Comparison of ENCODE assay signal across 1 cellular context in the genomic region with DNA sequence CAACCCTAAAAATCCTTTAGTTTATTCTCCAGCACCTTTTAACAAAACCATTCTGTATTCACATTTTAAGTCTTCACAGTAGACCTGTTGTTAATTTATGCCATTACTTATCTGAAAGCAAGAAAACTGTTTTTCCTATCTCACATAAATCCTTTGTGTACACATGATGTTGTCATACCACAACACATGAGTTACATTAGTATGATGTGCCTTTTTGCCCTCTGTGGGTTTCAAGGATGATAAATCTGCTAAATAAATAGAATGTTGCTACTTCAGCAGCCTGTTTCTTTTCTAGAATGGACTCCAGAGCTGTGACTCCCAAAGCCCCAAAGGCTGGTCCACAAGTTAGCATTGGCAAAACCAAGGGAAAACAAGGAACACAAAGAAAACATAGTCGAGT.
TF ChIP-seq lines count a peak whose summit lies in the region.

No MANE protein-coding gene starts in this region.

TF ChIP-seq in HEK293, 187 proteins besides CTCF, POLR2A, EP300 and RAD21 (continued from another document):
- TF ChIP-seq, protein P1, sequence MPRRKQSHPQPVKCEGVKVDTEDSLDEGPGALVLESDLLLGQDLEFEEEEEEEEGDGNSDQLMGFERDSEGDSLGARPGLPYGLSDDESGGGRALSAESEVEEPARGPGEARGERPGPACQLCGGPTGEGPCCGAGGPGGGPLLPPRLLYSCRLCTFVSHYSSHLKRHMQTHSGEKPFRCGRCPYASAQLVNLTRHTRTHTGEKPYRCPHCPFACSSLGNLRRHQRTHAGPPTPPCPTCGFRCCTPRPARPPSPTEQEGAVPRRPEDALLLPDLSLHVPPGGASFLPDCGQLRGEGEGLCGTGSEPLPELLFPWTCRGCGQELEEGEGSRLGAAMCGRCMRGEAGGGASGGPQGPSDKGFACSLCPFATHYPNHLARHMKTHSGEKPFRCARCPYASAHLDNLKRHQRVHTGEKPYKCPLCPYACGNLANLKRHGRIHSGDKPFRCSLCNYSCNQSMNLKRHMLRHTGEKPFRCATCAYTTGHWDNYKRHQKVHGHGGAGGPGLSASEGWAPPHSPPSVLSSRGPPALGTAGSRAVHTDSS (tag by site-specific recombination; IDR thresholded peaks at IDR 0.05) = peak; percentile 33; the same call in 1 of the 2 replicates
- TF ChIP-seq ZSCAN30 (tag by site-specific recombination; IDR thresholded peaks at IDR 0.05) (peak; percentile 41; the same call in 1 of the 2 replicates), ZBTB21 (tag by site-specific recombination; IDR thresholded peaks at IDR 0.05) (0 out of 2 replicates have a peak, but pooled peaks have one; percentile 46), FEZF1 (tag by site-specific recombination; IDR thresholded peaks at IDR 0.05) (peak; percentile 98), IKZF3 (tag by site-specific recombination; IDR thresholded peaks at IDR 0.05) (peak; percentile 59; the same call in 1 of the 2 replicates), ZNF660 (tag by site-specific recombination; IDR thresholded peaks at IDR 0.05) (0 out of 2 replicates have a peak, but pooled peaks have one; percentile 9), MZF1 (tag by site-specific recombination; IDR thresholded peaks at IDR 0.05; ENCODE audit: borderline replicate concordance) (peak; percentile 23; the same call in 1 of the 2 replicates), ZBTB10 (tag by site-specific recombination; IDR thresholded peaks at IDR 0.05) (no peak), ZBTB1 (tag by site-specific recombination; IDR thresholded peaks at IDR 0.05) (no peak), ELK4 (IDR thresholded peaks at IDR 0.05; ENCODE audit: borderline replicate concordance, low read depth, low read length) (no peak), ZBTB6 (tag by site-specific recombination; IDR thresholded peaks at IDR 0.05) (peak; percentile 70; the same call in 1 of the 2 replicates), PATZ1 (tag by site-specific recombination; IDR thresholded peaks at IDR 0.05) (0 out of 2 replicates have a peak, but pooled peaks have one; percentile 20), ZNF292 (tag by site-specific recombination; IDR thresholded peaks at IDR 0.05; ENCODE audit: borderline replicate concordance, low read depth) (no peak), ZNF2 (tag by site-specific recombination; IDR thresholded peaks at IDR 0.05) (no peak), OSR2 (tag by site-specific recombination; IDR thresholded peaks at IDR 0.05) (peak; percentile 94), ZBTB17 (tag by site-specific recombination; IDR thresholded peaks at IDR 0.05) (peak; percentile 73), SETDB1 (IDR thresholded peaks at IDR 0.05; ENCODE audit: insufficient read length, low read length) (no peak), ZNF629 (tag by site-specific recombination; IDR thresholded peaks at IDR 0.05) (peak; percentile 46; the same call in 1 of the 2 replicates), ZNF558 (tag by site-specific recombination; IDR thresholded peaks at IDR 0.05) (0 out of 2 replicates have a peak, but pooled peaks have one; percentile 16), ZNF121 (tag by site-specific recombination; IDR thresholded peaks at IDR 0.05) (no peak), ZBTB7A (tag by site-specific recombination; IDR thresholded peaks at IDR 0.05; ENCODE audit: low read depth) (no peak), ZEB2 (tag by site-specific recombination; IDR thresholded peaks at IDR 0.05) (peak; percentile 84), ZNF398 (tag by site-specific recombination; IDR thresholded peaks at IDR 0.05) (0 out of 2 replicates have a peak, but pooled peaks have one; percentile 19), ZNF701 (tag by site-specific recombination; IDR thresholded peaks at IDR 0.05) (no peak), SCRT2 (tag by site-specific recombination; IDR thresholded peaks at IDR 0.05) (peak; percentile 81), ZNF354C (tag by site-specific recombination; IDR thresholded peaks at IDR 0.05; ENCODE audit: borderline replicate concordance, low read depth) (no peak), GLI2 (tag by site-specific recombination; IDR thresholded peaks at IDR 0.05; ENCODE audit: borderline replicate concordance, low read depth) (0 out of 2 replicates have a peak, but pooled peaks have one; percentile 37)
- TF ChIP-seq, protein P2, sequence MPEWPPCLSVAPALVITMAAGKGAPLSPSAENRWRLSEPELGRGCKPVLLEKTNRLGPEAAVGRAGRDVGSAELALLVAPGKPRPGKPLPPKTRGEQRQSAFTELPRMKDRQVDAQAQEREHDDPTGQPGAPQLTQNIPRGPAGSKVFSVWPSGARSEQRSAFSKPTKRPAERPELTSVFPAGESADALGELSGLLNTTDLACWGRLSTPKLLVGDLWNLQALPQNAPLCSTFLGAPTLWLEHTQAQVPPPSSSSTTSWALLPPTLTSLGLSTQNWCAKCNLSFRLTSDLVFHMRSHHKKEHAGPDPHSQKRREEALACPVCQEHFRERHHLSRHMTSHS (tag by site-specific recombination; IDR thresholded peaks at IDR 0.05) = peak; percentile 84
- TF ChIP-seq, protein P3, sequence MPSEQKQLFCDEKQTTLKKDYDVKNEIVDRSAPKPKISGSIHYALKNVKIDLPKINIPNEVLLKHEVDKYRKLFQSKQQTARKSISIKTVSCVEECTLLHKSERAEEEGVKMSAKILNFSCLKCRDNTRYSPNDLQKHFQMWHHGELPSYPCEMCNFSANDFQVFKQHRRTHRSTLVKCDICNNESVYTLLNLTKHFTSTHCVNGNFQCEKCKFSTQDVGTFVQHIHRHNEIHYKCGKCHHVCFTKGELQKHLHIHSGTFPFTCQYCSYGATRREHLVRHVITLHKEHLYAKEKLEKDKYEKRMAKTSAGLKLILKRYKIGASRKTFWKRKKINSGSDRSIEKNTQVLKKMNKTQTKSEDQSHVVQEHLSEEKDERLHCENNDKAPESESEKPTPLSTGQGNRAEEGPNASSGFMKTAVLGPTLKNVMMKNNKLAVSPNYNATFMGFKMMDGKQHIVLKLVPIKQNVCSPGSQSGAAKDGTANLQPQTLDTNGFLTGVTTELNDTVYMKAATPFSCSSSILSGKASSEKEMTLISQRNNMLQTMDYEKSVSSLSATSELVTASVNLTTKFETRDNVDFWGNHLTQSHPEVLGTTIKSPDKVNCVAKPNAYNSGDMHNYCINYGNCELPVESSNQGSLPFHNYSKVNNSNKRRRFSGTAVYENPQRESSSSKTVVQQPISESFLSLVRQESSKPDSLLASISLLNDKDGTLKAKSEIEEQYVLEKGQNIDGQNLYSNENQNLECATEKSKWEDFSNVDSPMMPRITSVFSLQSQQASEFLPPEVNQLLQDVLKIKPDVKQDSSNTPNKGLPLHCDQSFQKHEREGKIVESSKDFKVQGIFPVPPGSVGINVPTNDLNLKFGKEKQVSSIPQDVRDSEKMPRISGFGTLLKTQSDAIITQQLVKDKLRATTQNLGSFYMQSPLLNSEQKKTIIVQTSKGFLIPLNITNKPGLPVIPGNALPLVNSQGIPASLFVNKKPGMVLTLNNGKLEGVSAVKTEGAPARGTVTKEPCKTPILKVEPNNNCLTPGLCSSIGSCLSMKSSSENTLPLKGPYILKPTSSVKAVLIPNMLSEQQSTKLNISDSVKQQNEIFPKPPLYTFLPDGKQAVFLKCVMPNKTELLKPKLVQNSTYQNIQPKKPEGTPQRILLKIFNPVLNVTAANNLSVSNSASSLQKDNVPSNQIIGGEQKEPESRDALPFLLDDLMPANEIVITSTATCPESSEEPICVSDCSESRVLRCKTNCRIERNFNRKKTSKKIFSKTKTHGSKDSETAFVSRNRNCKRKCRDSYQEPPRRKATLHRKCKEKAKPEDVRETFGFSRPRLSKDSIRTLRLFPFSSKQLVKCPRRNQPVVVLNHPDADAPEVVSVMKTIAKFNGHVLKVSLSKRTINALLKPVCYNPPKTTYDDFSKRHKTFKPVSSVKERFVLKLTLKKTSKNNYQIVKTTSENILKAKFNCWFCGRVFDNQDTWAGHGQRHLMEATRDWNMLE (tag by site-specific recombination; conservative IDR thresholded peaks at IDR 0.05; ENCODE audit: low read depth) = 0 out of 2 replicates have a peak, but pooled peaks have one; percentile 20
- TF ChIP-seq, protein P4, sequence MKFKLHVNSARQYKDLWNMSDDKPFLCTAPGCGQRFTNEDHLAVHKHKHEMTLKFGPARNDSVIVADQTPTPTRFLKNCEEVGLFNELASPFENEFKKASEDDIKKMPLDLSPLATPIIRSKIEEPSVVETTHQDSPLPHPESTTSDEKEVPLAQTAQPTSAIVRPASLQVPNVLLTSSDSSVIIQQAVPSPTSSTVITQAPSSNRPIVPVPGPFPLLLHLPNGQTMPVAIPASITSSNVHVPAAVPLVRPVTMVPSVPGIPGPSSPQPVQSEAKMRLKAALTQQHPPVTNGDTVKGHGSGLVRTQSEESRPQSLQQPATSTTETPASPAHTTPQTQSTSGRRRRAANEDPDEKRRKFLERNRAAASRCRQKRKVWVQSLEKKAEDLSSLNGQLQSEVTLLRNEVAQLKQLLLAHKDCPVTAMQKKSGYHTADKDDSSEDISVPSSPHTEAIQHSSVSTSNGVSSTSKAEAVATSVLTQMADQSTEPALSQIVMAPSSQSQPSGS (tag by site-specific recombination; IDR thresholded peaks at IDR 0.05; ENCODE audit: low read depth) = peak; percentile 72
- TF ChIP-seq, protein P5, sequence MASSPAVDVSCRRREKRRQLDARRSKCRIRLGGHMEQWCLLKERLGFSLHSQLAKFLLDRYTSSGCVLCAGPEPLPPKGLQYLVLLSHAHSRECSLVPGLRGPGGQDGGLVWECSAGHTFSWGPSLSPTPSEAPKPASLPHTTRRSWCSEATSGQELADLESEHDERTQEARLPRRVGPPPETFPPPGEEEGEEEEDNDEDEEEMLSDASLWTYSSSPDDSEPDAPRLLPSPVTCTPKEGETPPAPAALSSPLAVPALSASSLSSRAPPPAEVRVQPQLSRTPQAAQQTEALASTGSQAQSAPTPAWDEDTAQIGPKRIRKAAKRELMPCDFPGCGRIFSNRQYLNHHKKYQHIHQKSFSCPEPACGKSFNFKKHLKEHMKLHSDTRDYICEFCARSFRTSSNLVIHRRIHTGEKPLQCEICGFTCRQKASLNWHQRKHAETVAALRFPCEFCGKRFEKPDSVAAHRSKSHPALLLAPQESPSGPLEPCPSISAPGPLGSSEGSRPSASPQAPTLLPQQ (tag by site-specific recombination; IDR thresholded peaks at IDR 0.05) = peak; percentile 65; the same call in 1 of the 2 replicates
TF ChIP-seq in HEK293: peak in this region for 29.
